In genomic region chr18:58670561-58671121, GRCh38 we compare ENCODE assay signal across 8 cellular contexts. TPM values are rescaled to one million over a fixed set of nuclear protein-coding genes. Genes with fewer than 3 reads are reported as not detected.
A peak's percentile ranks its signal among the peaks of the same experiment; 100 is the strongest.
DNase-seq lines count a peak whose midpoint lies in the region; ATAC-seq, FAIRE-seq and TF ChIP-seq lines count a peak whose summit lies in the region.

No MANE protein-coding gene starts in this region.

- no peaks in the 10 kb centered on the region for H3K27me3 ChIP-seq in BLaER1 treated with 17β-estradiol and CSF1 and Interleukin-3, amounts not matched to agents 10 nM and 100 nM
- H3K27me3 ChIP-seq in right cardiac atrium (ENCODE audit: control insufficient read depth, insufficient read depth) (no peaks in the 10 kb centered on the region), small intestine (ENCODE audit: control insufficient read depth in 2 of 2, insufficient read depth in 2 of 2, low read length in 2 of 2) (no peaks in the 10 kb centered on the region)

- H3K27me3 Mint-ChIP-seq in HFFc6 (ENCODE audit: insufficient read depth), result no peaks in the 10 kb centered on the region; the same call in 1 of the 2 replicates

- FAIRE-seq in small intestine (lab: Jason Lieb, UNC), result no peak

- no peaks in the 10 kb centered on the region for H3K9me3 ChIP-seq in BLaER1 treated with 17β-estradiol and CSF1 and Interleukin-3, amounts not matched to agents 10 nM and 100 nM (replicated peaks in 1 of 11)
- H3K9me3 ChIP-seq in right cardiac atrium (ENCODE audit: control insufficient read depth, low read length), result no peaks in the 10 kb centered on the region
- no peaks in the 10 kb centered on the region for H3K9me3 ChIP-seq in small intestine (ENCODE audit: control insufficient read depth, low read depth)

- peak overlapping the region; percentile 79 for H3K27ac Mint-ChIP-seq in HFFc6

- H3K36me3 ChIP-seq in BLaER1 treated with 17β-estradiol and CSF1 and Interleukin-3, amounts not matched to agents 10 nM and 100 nM, result peaks cover 0 to 13% (median 5%) of the 10 kb centered on the region in 11 experiments; a peak in 5 of 22 replicates
- H3K36me3 ChIP-seq in small intestine (ENCODE audit: control insufficient read depth in 2 of 2, insufficient read depth in 2 of 2, low read length in 2 of 2), result no peaks in the 10 kb centered on the region

- peaks cover 48 to 65% (median 61%) of the 10 kb centered on the region in 10 experiments for H3K4me1 ChIP-seq in BLaER1 treated with 17β-estradiol and CSF1 and Interleukin-3, amounts not matched to agents 10 nM and 100 nM
- H3K4me1 ChIP-seq in right cardiac atrium (ENCODE audit: control insufficient read depth, insufficient read depth, low read length), result no peaks in the 10 kb centered on the region
- peaks cover 2 to 3% of the 10 kb centered on the region in 2 donors for H3K4me1 ChIP-seq in small intestine (ENCODE audit: control insufficient read depth in 2 of 2, insufficient read depth in 1 of 2, low read depth in 1 of 2, low read length in 1 of 2)

- H3K4me2 ChIP-seq in BLaER1 treated with 17β-estradiol and CSF1 and Interleukin-3, amounts not matched to agents 10 nM and 100 nM, result peak overlapping the region; percentile 78 to 96 (median 91)

- 10% methylated on average over 25 of the region's 25 CpGs for WGBS in right cardiac atrium
- WGBS in small intestine, 3 donors, result 7 to 13% (median 11%) methylated on average over 23 to 25 of the region's 25 CpGs

- peak overlapping the region; percentile 41 to 99 (median 90); a peak in 21 of 22 replicates for H3K27ac ChIP-seq in BLaER1 treated with 17β-estradiol and CSF1 and Interleukin-3, amounts not matched to agents 10 nM and 100 nM
- H3K27ac ChIP-seq in VCaP, result peak overlapping the region; percentile 94
- peak overlapping the region; percentile 40 for H3K27ac ChIP-seq in right cardiac atrium (ENCODE audit: low read length)
- H3K27ac ChIP-seq in small intestine (ENCODE audit: low read depth in 1 of 2, low read length in 1 of 2), result peak overlapping the region in 1 of 2 donors; percentile 63

- intact Hi-C loops in right cardiac atrium (cut with DNase I), result no loop called here

- peak overlapping the region; percentile 47 to 89 (median 68) for H3K4me3 ChIP-seq in BLaER1 treated with 17β-estradiol and CSF1 and Interleukin-3, amounts not matched to agents 10 nM and 100 nM
- H3K4me3 ChIP-seq in right cardiac atrium (ENCODE audit: low read length) (peak overlapping the region; percentile 26), small intestine (ENCODE audit: low read depth in 1 of 2, low read length in 2 of 2) (peak overlapping the region; percentile 20 to 60)

- ATAC-seq in right cardiac atrium (no peak), left lobe of liver (no peak)

- DNase-seq in HFFc6 (no peak), right cardiac atrium (no peak), small intestine (no peak), left lobe of liver (ENCODE audit: low spot score) (no peak), NCI-H226 (no peak)
- no peak for DNase-seq in activated CD4-positive, alpha-beta T cell treated with anti-CD3 and anti-CD28 coated beads, Interleukin-2, amount 50 U/mL, for 48 hours

- H4K20me1 ChIP-seq in BLaER1 treated with 17β-estradiol and CSF1 and Interleukin-3, amounts not matched to agents 10 nM and 100 nM, result peaks cover 13 to 40% (median 34%) of the 10 kb centered on the region in 11 experiments; a peak in 19 of 22 replicates

- H3K4me1 Mint-ChIP-seq in HFFc6 (ENCODE audit: low read depth), result peaks cover 85% of the 10 kb centered on the region

- H3K36me3 Mint-ChIP-seq in HFFc6 (ENCODE audit: low read depth), result peaks cover 5% of the 10 kb centered on the region; the same call in 1 of the 2 replicates

- H3K9ac ChIP-seq in BLaER1 treated with 17β-estradiol and CSF1 and Interleukin-3, amounts not matched to agents 10 nM and 100 nM, result peak overlapping the region; percentile 51 to 99 (median 77)

- TF ChIP-seq CTCF in HFFc6 (IDR thresholded peaks at IDR 0.05) (no peak), VCaP (conservative IDR thresholded peaks at IDR 0.05) (no peak)

- peak overlapping the region; percentile 87 for H3K4me3 Mint-ChIP-seq in HFFc6

- no peaks in the 10 kb centered on the region for H3K9me3 Mint-ChIP-seq in HFFc6

RNA-seq across cellular contexts. Expression of gene MALT1, which starts 0.6 kb away (rescaled TPM):
- total RNA-seq in HFFc6 (2021; fragmentation: NEBNext Ultra II Directional; extraction: Animal tissue kit (Norgen Biotek cat#: 25700)), result 10 to 100 TPM; 19.9 to 25.6 (median 22.4) TPM
- 10 to 100 TPM in 1 of 4 donors, 1 to 10 TPM in 3; 8.0 to 11.1 (median 9.7) TPM for total RNA-seq in right cardiac atrium
- polyA plus RNA-seq in right cardiac atrium, result 4.7 TPM
- 1 to 10 TPM; 4.9 to 6.3 (median 6.2) TPM for polyA plus RNA-seq in small intestine
- total RNA-seq in left lobe of liver, result 10.4 TPM

RNA-seq across cellular contexts. Expression of gene ALPK2, which starts 41.8 kb away (rescaled TPM):
- total RNA-seq in HFFc6 (2021; fragmentation: NEBNext Ultra II Directional; extraction: Animal tissue kit (Norgen Biotek cat#: 25700)), result 10 to 100 TPM; 31.6 to 36.0 (median 35.1) TPM
- 100 to 1,000 TPM; 145 to 271 (median 232) TPM for total RNA-seq in right cardiac atrium
- polyA plus RNA-seq in right cardiac atrium, result 48.0 TPM
- polyA plus RNA-seq in small intestine, result under 1 TPM in 2 of 3 donors, not detected in 1; 0.07 to 0.27 TPM
- 5.0 TPM for total RNA-seq in left lobe of liver
